1 cellular context compared by ENCODE assay signal in the genomic region with DNA sequence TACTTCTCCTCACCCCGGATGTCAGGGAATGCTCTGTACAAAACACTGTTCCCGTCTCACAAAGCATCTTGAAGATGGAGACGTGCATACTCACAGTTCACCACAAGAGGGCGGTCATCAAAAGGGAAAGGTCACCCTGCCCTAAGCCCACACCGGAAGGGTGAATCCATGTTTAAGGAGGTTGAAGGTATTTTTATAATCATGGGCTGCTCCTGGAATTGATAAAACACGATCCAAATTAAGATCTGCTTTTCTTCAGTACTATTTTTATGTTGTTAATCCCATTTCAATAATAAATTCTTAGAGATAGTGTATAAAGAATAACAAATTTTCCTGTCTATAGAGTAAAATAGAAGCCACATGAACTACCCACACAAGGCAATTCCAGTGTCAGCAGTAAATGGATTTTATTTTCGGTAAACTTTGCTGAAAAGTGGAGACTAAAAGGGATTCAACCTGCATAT.
TF ChIP-seq lines count a peak whose summit lies in the region.

No MANE protein-coding gene starts in this region.

TF ChIP-seq in GM12878, 131 proteins besides CTCF, POLR2A, EP300 and RAD21 (continued from another document):
- TF ChIP-seq, protein P1, sequence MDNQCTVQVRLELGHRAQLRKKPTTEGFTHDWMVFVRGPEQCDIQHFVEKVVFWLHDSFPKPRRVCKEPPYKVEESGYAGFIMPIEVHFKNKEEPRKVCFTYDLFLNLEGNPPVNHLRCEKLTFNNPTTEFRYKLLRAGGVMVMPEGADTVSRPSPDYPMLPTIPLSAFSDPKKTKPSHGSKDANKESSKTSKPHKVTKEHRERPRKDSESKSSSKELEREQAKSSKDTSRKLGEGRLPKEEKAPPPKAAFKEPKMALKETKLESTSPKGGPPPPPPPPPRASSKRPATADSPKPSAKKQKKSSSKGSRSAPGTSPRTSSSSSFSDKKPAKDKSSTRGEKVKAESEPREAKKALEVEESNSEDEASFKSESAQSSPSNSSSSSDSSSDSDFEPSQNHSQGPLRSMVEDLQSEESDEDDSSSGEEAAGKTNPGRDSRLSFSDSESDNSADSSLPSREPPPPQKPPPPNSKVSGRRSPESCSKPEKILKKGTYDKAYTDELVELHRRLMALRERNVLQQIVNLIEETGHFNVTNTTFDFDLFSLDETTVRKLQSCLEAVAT (IDR thresholded peaks at IDR 0.05) = 0 out of 2 replicates have a peak, but pooled peaks have one; percentile 23
- no peak for TF ChIP-seq NFYA (IDR thresholded peaks at IDR 0.05; ENCODE audit: borderline replicate concordance, low read depth, low read length)
- 0 out of 2 replicates have a peak, but pooled peaks have one; percentile 29 for TF ChIP-seq SMARCA5 (IDR thresholded peaks at IDR 0.05)
- TF ChIP-seq, protein P2, sequence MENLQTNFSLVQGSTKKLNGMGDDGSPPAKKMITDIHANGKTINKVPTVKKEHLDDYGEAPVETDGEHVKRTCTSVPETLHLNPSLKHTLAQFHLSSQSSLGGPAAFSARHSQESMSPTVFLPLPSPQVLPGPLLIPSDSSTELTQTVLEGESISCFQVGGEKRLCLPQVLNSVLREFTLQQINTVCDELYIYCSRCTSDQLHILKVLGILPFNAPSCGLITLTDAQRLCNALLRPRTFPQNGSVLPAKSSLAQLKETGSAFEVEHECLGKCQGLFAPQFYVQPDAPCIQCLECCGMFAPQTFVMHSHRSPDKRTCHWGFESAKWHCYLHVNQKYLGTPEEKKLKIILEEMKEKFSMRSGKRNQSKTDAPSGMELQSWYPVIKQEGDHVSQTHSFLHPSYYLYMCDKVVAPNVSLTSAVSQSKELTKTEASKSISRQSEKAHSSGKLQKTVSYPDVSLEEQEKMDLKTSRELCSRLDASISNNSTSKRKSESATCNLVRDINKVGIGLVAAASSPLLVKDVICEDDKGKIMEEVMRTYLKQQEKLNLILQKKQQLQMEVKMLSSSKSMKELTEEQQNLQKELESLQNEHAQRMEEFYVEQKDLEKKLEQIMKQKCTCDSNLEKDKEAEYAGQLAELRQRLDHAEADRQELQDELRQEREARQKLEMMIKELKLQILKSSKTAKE (IDR thresholded peaks at IDR 0.05; ENCODE audit: low read depth, poor library complexity, severe bottlenecking) = peak; percentile 53
- peak; percentile 53; the same call in 1 of the 2 replicates for TF ChIP-seq FOXM1 (IDR thresholded peaks at IDR 0.05; ENCODE audit: low read depth, low read length)
- 0 out of 2 replicates have a peak, but pooled peaks have one; percentile 31 for TF ChIP-seq EED (IDR thresholded peaks at IDR 0.05; ENCODE audit: low read depth)
- TF ChIP-seq, protein P3, sequence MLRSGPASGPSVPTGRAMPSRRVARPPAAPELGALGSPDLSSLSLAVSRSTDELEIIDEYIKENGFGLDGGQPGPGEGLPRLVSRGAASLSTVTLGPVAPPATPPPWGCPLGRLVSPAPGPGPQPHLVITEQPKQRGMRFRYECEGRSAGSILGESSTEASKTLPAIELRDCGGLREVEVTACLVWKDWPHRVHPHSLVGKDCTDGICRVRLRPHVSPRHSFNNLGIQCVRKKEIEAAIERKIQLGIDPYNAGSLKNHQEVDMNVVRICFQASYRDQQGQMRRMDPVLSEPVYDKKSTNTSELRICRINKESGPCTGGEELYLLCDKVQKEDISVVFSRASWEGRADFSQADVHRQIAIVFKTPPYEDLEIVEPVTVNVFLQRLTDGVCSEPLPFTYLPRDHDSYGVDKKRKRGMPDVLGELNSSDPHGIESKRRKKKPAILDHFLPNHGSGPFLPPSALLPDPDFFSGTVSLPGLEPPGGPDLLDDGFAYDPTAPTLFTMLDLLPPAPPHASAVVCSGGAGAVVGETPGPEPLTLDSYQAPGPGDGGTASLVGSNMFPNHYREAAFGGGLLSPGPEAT (IDR thresholded peaks at IDR 0.05; ENCODE audit: low read depth) = no peak
- peak in 1 of 2 experiments; percentile 15; a peak in 1 of 4 replicates for TF ChIP-seq IKZF2 (IDR thresholded peaks at IDR 0.05)
- TF ChIP-seq YY1 (IDR thresholded peaks at IDR 0.05; ENCODE audit: low read depth, low read length) = peak; percentile 85
TF ChIP-seq in GM12878: peak in this region for 13.
